Comparison of ENCODE assay signal across 26 cellular contexts in genomic region chr2:20144196-20144595, GRCh38.
"Had no signal": no experiment of that assay in that cellular context is flagged by ENCODE, and none has a peak within 500 bp of the region (broad histone marks: within the 10 kb centered on the region; RNA-seq: fewer than 3 reads in every experiment).

No MANE protein-coding gene starts in this region.

- H3K27ac Mint-ChIP-seq: activated CD4-positive, alpha-beta T cell treated with anti-CD3 and anti-CD28 coated beads for 36 hours; activated CD4-positive, alpha-beta T cell treated with anti-CD3 and anti-CD28 coated beads, Interleukin-2, amount 10 ng/mL, durations not matched to agents 7 days and 5 days; activated CD8-positive, alpha-beta T cell treated with anti-CD3 and anti-CD28 coated beads, Interleukin-2, amount 10 ng/mL, durations not matched to agents 7 days and 5 days; activated naive CD8-positive, alpha-beta T cell treated with anti-CD3 and anti-CD28 coated beads, Interleukin-2, amount 10 ng/mL, durations not matched to agents 7 days and 5 days; activated T-cell treated with anti-CD3 and anti-CD28 coated beads, Interleukin-2, amount 50 U/mL, for 24 hours; activated T-helper 1 cell treated with anti-CD3 and anti-CD28 coated beads, Interleukin-12 subunit alpha, Interleukin-12 subunit beta, Interleukin-2, Interleukin-4 antibody, amounts not matched to agents 30 ng/mL and 10 ng/mL and 1 ng/mL, durations not matched to agents 14 hours and 24 hours and 36 hours; T-helper 2 cell treated with Interferon-gamma antibody and Interleukin-4, amounts not matched to agents 5 μg/mL and 100 μg/mL, for 36 hours had no signal

- H3K27ac ChIP-seq: SJCRH30, SK-N-MC had no signal

- DNase-seq: activated CD4-positive, alpha-beta T cell treated with anti-CD3 and anti-CD28 coated beads for 36 hours; activated CD4-positive, alpha-beta T cell treated with anti-CD3 and anti-CD28 coated beads, Interleukin-2, amount 10 ng/mL, durations not matched to agents 7 days and 5 days; activated CD4-positive, alpha-beta T cell treated with anti-CD3 and anti-CD28 coated beads, Interleukin-2, amount 50 U/mL, for 48 hours; activated CD8-positive, alpha-beta T cell treated with anti-CD3 and anti-CD28 coated beads, Interleukin-2, amount 10 ng/mL, durations not matched to agents 7 days and 5 days; activated effector memory CD4-positive, alpha-beta T cell treated with Interleukin-2 at 50 U/mL for 16 hours; activated naive CD8-positive, alpha-beta T cell treated with anti-CD3 and anti-CD28 coated beads, Interleukin-2, amount 10 ng/mL, durations not matched to agents 7 days and 5 days; activated T-cell treated with anti-CD3 and anti-CD28 coated beads, Interleukin-2, amount 50 U/mL, for 24 hours; amygdala; Kasumi-1; KG1; MM.1S; NCI-H1092; NCI-H1436 treated with DMSO at 0.1 percent for 48 hours; NCI-H1694 treated with DMSO at 0.1 percent for 48 hours; NCI-H2029; NCI-H345; NCI-H524 treated with DMSO at 0.1 percent for 48 hours; NK-92 treated with Interleukin-12 subunit alpha and Interleukin-12 subunit beta, amount 100 ng/mL, for 24 hours; SHP77; SJCRH30 had no signal

- H3K36me3 Mint-ChIP-seq: activated naive CD4-positive, alpha-beta T cell treated with anti-CD3 and anti-CD28 coated beads, Interleukin-2, amount 50 U/mL, for 24 hours; activated naive CD8-positive, alpha-beta T cell treated with anti-CD3 and anti-CD28 coated beads, Interleukin-2, amount 10 ng/mL, durations not matched to agents 7 days and 5 days had no signal

- H3K4me1 Mint-ChIP-seq: activated CD4-positive, alpha-beta T cell treated with anti-CD3 and anti-CD28 coated beads, Interleukin-2, amount 10 ng/mL, durations not matched to agents 7 days and 5 days; activated naive CD4-positive, alpha-beta T cell treated with anti-CD3 and anti-CD28 coated beads, Interleukin-2, amount 50 U/mL, for 24 hours; activated naive CD8-positive, alpha-beta T cell treated with anti-CD3 and anti-CD28 coated beads, Interleukin-2, amount 10 ng/mL, durations not matched to agents 7 days and 5 days had no signal

- H3K4me3 ChIP-seq: ascending aorta, SJCRH30, SK-N-MC had no signal

- H3K4me3 Mint-ChIP-seq: activated CD4-positive, alpha-beta T cell treated with anti-CD3 and anti-CD28 coated beads for 36 hours; activated CD4-positive, alpha-beta T cell treated with anti-CD3 and anti-CD28 coated beads, Interleukin-2, amount 10 ng/mL, durations not matched to agents 7 days and 5 days; activated CD8-positive, alpha-beta T cell treated with anti-CD3 and anti-CD28 coated beads, Interleukin-2, amount 10 ng/mL, durations not matched to agents 7 days and 5 days; activated naive CD4-positive, alpha-beta T cell treated with anti-CD3 and anti-CD28 coated beads, Interleukin-2, amount 50 U/mL, for 24 hours; activated naive CD8-positive, alpha-beta T cell treated with anti-CD3 and anti-CD28 coated beads, Interleukin-2, amount 10 ng/mL, durations not matched to agents 7 days and 5 days; activated T-cell treated with anti-CD3 and anti-CD28 coated beads, Interleukin-2, amount 50 U/mL, for 24 hours; activated T-helper 1 cell treated with anti-CD3 and anti-CD28 coated beads, Interleukin-12 subunit alpha, Interleukin-12 subunit beta, Interleukin-2, Interleukin-4 antibody, amounts not matched to agents 30 ng/mL and 10 ng/mL and 1 ng/mL, durations not matched to agents 14 hours and 24 hours and 36 hours; T-helper 2 cell treated with Interferon-gamma antibody and Interleukin-4, amounts not matched to agents 5 μg/mL and 100 μg/mL, for 36 hours had no signal

- H3K9me3 Mint-ChIP-seq: activated CD4-positive, alpha-beta T cell treated with anti-CD3 and anti-CD28 coated beads, Interleukin-2, amount 10 ng/mL, durations not matched to agents 7 days and 5 days; activated naive CD4-positive, alpha-beta T cell treated with anti-CD3 and anti-CD28 coated beads, Interleukin-2, amount 50 U/mL, for 24 hours; activated naive CD8-positive, alpha-beta T cell treated with anti-CD3 and anti-CD28 coated beads, Interleukin-2, amount 10 ng/mL, durations not matched to agents 7 days and 5 days; activated T-cell treated with anti-CD3 and anti-CD28 coated beads, Interleukin-2, amount 50 U/mL, for 24 hours; activated T-helper 1 cell treated with anti-CD3 and anti-CD28 coated beads, Interleukin-12 subunit alpha, Interleukin-12 subunit beta, Interleukin-2, Interleukin-4 antibody, amounts not matched to agents 30 ng/mL and 10 ng/mL and 1 ng/mL, durations not matched to agents 14 hours and 24 hours and 36 hours; T-helper 2 cell treated with Interferon-gamma antibody and Interleukin-4, amounts not matched to agents 5 μg/mL and 100 μg/mL, for 36 hours had no signal

- ATAC-seq: activated CD4-positive, alpha-beta T cell treated with anti-CD3 and anti-CD28 coated beads for 36 hours; activated CD4-positive, CD25-positive, alpha-beta regulatory T cell treated with anti-CD3 and anti-CD28 coated beads, Interleukin-2, amount 50 U/mL, for 24 hours; activated CD8-positive, alpha-beta T cell treated with anti-CD3 and anti-CD28 coated beads, Interleukin-2, amount 10 ng/mL, durations not matched to agents 7 days and 5 days had no signal
